Comparison of ENCODE assay signal across 23 cellular contexts in the genomic region with DNA sequence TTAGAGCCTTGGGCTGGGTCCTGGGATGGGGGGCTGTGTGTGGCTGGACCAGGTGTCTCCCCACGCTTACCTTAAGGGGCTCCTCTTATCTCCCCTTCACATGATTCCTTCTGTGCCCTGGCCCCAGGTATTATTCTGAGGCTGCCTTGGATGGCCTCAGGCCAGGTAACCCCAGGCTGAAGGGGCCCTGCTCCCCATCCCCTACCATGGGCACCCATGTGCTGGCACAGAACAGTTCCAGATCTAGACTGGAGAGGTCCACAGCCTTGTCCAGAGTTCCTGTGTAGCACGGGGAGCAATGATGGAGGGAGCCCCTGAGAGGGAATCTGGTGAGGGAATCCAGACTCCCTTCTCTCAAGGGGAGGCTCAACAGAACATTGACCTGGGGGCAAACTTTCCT.
"Had no signal": no experiment of that assay in that cellular context is flagged by ENCODE, and none has a peak within 500 bp of the region (broad histone marks: within the 10 kb centered on the region; RNA-seq: fewer than 3 reads in every experiment).

No MANE protein-coding gene starts in this region.

- H3K4me1 ChIP-seq: foreskin keratinocyte, heart right ventricle, left lung, parathyroid adenoma, prostate gland, sigmoid colon had no signal

- H3K36me3 ChIP-seq: prostate gland had no signal

- H3K27ac ChIP-seq: epithelial cell of prostate, foreskin keratinocyte, heart right ventricle, left lung, parathyroid adenoma, prostate gland, skin epidermis, stomach had no signal

- H3K79me2 ChIP-seq: parathyroid adenoma had no signal

- ATAC-seq: foreskin keratinocyte; left lung; naive thymus-derived CD4-positive, alpha-beta T cell had no signal

- H2AFZ ChIP-seq: parathyroid adenoma had no signal

- H3K9me3 ChIP-seq: heart right ventricle, left lung, prostate gland, sigmoid colon, stomach had no signal

- H3K4me3 ChIP-seq: dorsolateral prefrontal cortex, heart right ventricle, left lung, prostate gland, sigmoid colon, skin epidermis, stomach had no signal

- DNase-seq: caudate nucleus; cortex of kidney; effector CD8-positive, alpha-beta T cell; foreskin keratinocyte; heart right ventricle; hypothalamus; kidney glomerular epithelial cell; left lung; mesendoderm; naive thymus-derived CD4-positive, alpha-beta T cell; nephron progenitor cell; stimulated activated CD4-positive, alpha-beta T cell treated with anti-CD3 and anti-CD28 coated beads, Interleukin-12 subunit alpha, Interleukin-12 subunit beta, amount 100 ng/mL, for 4 hours; stimulated activated naive CD4-positive, alpha-beta T cell; stomach; trophoblast cell had no signal

- FAIRE-seq: endometrium, islet of Langerhans had no signal

- H3K27me3 ChIP-seq: dorsolateral prefrontal cortex, foreskin keratinocyte, heart right ventricle, left lung, sigmoid colon, stomach had no signal

- H3K9ac ChIP-seq: parathyroid adenoma had no signal
